In the genomic region with DNA sequence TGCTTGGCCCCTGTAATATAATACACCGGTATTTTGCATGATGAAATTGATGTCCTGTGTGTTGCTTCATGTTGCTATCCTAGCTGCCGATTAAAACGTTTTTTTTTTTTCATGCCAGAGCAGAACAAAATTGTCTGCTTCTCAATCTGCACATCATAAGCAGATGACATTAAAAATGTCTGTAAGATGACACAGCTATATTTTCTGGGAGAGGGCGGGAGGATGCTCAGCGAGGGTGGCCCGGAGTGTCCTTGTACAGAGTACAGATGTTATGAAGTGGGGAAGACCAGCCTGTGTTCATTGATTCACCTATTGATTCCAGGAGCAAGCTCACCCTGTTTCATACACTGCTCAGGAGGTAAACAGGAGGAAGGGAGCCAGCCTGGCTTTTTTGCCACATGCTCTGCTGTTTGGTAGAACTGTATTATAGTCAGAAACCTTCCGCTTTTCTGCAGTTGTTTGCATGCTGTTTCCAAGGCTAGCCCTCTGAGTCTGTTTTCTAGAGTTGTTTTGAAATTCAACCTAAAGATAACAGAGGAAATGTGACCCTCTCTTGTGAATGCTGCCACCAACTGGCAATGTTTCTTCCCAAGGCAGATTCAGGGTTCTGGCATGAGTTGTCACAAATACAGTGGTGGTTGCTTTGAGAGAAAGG, we compare ENCODE assay signal across 8 cellular contexts. TPM values are rescaled to one million over a fixed set of nuclear protein-coding genes. Genes with fewer than 3 reads are reported as not detected.
DNase-seq lines count a peak whose midpoint lies in the region; FAIRE-seq and TF ChIP-seq lines count a peak whose summit lies in the region.

No MANE protein-coding gene starts in this region.

- peaks cover 2% of the 10 kb centered on the region for H3K4me1 ChIP-seq in prostate gland (replicated peaks)

- H3K36me3 Mint-ChIP-seq in mesothelial cell of epicardium, result no peaks in the 10 kb centered on the region

- peaks cover 5% of the 10 kb centered on the region for H3K4me1 Mint-ChIP-seq in mesothelial cell of epicardium

- peak; percentile 60 for DNase-seq in DMS 273 (lab: John Stamatoyannopoulos, UW; ENCODE audit: unreplicated experiment)
- no peak for DNase-seq in DMS 273 treated with DMSO at 0.1 percent for 48 hours (lab: John Stamatoyannopoulos, UW)
- DNase-seq in RWPE1 (ENCODE audit: low spot score), result no peak
- DNase-seq in dorsolateral prefrontal cortex, result peak in 3 of 10 donors; percentile 18 to 54 (median 48)
- no peak for DNase-seq in prostate gland (ENCODE audit: low spot score)
- DNase-seq in mesothelial cell of epicardium (ENCODE audit: low spot score in 2 of 2, unreplicated experiment in 2 of 2), result no peak
- no peak for DNase-seq in HTR-8/SVneo (ENCODE audit: insufficient read length, low spot score)

- H3K4me3 Mint-ChIP-seq in mesothelial cell of epicardium, result no peak overlapping the region

- CTCF ChIA-PET in RWPE1 (lab: Yijun Ruan, JAX), result interaction anchor here (0.5 to 0.8 kb wide), 2 partner anchors 14 to 319 kb away, joined by 3 to 8 read pairs; no protein-coding TSS in a partner anchor

- no peaks in the 10 kb centered on the region for H3K27me3 ChIP-seq in dorsolateral prefrontal cortex
- no peaks in the 10 kb centered on the region for H3K27me3 ChIP-seq in prostate gland (replicated peaks; ENCODE audit: insufficient read depth)

- 55% methylated on average over 7 of the region's 7 CpGs for WGBS in prostate gland

- no peak for TF ChIP-seq POLR2A in prostate gland (IDR thresholded peaks at IDR 0.05)

- no peaks in the 10 kb centered on the region for H3K36me3 ChIP-seq in prostate gland

- POLR2A ChIA-PET in RWPE1 (lab: Yijun Ruan, JAX; ENCODE audit: low non-redundant PET), result no interaction called here

- no peaks in the 10 kb centered on the region for H3K9me3 ChIP-seq in prostate gland

- FAIRE-seq in HTR-8/SVneo (lab: Jason Lieb, UNC), result no peak

- no peaks in the 10 kb centered on the region for H3K9me3 Mint-ChIP-seq in mesothelial cell of epicardium

- H3K27ac Mint-ChIP-seq in mesothelial cell of epicardium, result no peak overlapping the region

- TF ChIP-seq CTCF in LNCAP (IDR thresholded peaks at IDR 0.05), result peak; percentile 57
- TF ChIP-seq CTCF in RWPE1 (conservative IDR thresholded peaks at IDR 0.05; ENCODE audit: low read depth), result peak; percentile 46
- peak; percentile 15 to 82 (median 63) for TF ChIP-seq CTCF in dorsolateral prefrontal cortex (IDR thresholded peaks at IDR 0.05 in 54 of 56, conservative IDR thresholded peaks at IDR 0.05 in 2 of 56; ENCODE audit: low read depth in 1 of 56, partially characterized antibody in 56 of 56)
- TF ChIP-seq CTCF in prostate gland (IDR thresholded peaks at IDR 0.05), result peak in 3 of 4 experiments; percentile 18 to 44 (median 40)
- TF ChIP-seq CTCF in mesothelial cell of epicardium (IDR thresholded peaks at IDR 0.05; ENCODE audit: unreplicated experiment), result no peak

- H3K4me3 ChIP-seq in dorsolateral prefrontal cortex (peak overlapping the region in 19 of 59 donors; percentile 0 to 29 (median 11)), prostate gland (no peak overlapping the region)

- intact Hi-C loops in dorsolateral prefrontal cortex (cut with DNase I), result no loop called here
- intact Hi-C loops in prostate gland (cut with DNase I), result no loop called here

- peaks cover 35% of the 10 kb centered on the region for H3K27me3 Mint-ChIP-seq in mesothelial cell of epicardium (ENCODE audit: low read depth)

- no peak overlapping the region for H3K27ac ChIP-seq in RWPE1
- H3K27ac ChIP-seq in dorsolateral prefrontal cortex, result peak overlapping the region in 37 of 59 donors; percentile 3 to 73 (median 50)
- no peak overlapping the region for H3K27ac ChIP-seq in prostate gland

RNA-seq across cellular contexts. Expression of a gene that starts 4.7 kb away (rescaled TPM):
- total RNA-seq in dorsolateral prefrontal cortex (100 to 1,000 TPM in 1 of 120 experiments, 10 to 100 TPM in 119; 46.0 to 107 (median 73.1) TPM), prostate gland (10 to 100 TPM; 43.5 to 54.8 TPM), mesothelial cell of epicardium (11.8 to 12.4 TPM (median 12.1 TPM) in 3 replicates)

Comparison
In these comparisons a context has a peak if more than half of its experiments do, and no peak if none do; other contexts are left out.
1. H3K27ac ChIP-seq: peak in dorsolateral prefrontal cortex (37 of 59); none in RWPE1 (single experiment) and prostate gland (0 of 2).